In the genomic region with DNA sequence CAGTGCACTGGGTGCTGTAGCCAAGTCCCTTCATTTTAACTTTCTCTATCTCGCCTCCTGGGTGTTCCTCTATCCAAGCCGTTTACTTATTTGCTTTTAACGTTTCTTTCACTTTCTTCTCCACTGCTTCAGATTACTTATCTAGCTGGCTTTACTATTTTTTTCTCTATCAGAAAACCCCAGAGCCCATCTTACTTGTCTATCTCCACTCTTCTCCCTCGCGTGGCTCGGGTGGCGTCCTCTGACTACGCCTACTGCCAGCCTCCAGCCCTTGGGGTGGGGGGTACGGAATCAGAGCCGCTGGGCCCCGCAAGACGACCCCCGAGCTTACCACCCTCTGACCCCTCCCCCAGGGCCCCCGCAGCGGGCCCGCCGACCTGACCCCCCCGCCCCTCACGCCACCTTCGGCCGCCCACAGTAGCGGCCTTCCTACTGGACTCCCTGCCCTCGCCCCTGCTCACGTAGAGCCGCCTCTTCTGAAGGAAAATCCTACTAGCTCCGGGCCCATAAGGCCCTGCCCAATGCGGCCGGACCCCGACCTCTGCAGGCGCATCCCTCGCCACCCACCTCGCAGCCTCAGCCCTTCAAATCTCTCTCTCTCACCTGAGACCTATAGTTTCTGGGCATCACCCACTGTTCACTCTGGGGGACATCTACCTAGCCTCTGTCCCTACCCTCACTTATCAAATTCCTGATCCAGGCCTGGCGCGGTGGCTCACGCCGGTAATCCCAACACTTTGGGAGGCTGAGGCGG, we compare ENCODE assay signal across 9 cellular contexts. TPM values are rescaled to one million over a fixed set of nuclear protein-coding genes. Genes with fewer than 3 reads are reported as not detected.
A peak's percentile ranks its signal among the peaks of the same experiment; 100 is the strongest.
DNase-seq lines count a peak whose midpoint lies in the region; ATAC-seq lines count a peak whose summit lies in the region.
"Had no signal": no experiment of that assay in that cellular context is flagged by ENCODE, and none has a peak within 500 bp of the region (broad histone marks: within the 10 kb centered on the region; RNA-seq: fewer than 3 reads in every experiment).

No MANE protein-coding gene starts in this region.

- peak overlapping the region; percentile 70 to 94 (median 84) for H3K4me3 ChIP-seq in subcutaneous abdominal adipose tissue (ENCODE audit: low read depth in 1 of 5, low read length in 5 of 5)

- peak; percentile 8 for DNase-seq in NCI-H2227 treated with DMSO at 0.1 percent for 48 hours (lab: John Stamatoyannopoulos, UW)
- no peak for DNase-seq in NCI-H2227 (lab: John Stamatoyannopoulos, UW; ENCODE audit: unreplicated experiment)
- DNase-seq in iPS-NIHi7 (ENCODE audit: extremely low spot score): peak; percentile 49
- no peak for DNase-seq in DMS153 treated with DMSO at 0.1 percent for 48 hours (lab: John Stamatoyannopoulos, UW; ENCODE audit: unreplicated experiment)
- no peak for DNase-seq in posterior cingulate gyrus
- DNase-seq in activated CD4-positive, CD25-positive, alpha-beta regulatory T cell (lab: John Stamatoyannopoulos, UW): no peak

- no peaks in the 10 kb centered on the region for H3K9me3 ChIP-seq in subcutaneous abdominal adipose tissue (ENCODE audit: control insufficient read depth in 5 of 5, low read length in 5 of 5)

- H3K27ac ChIP-seq in subcutaneous abdominal adipose tissue (ENCODE audit: low read depth, low read length): peak overlapping the region; percentile 91
- H3K27ac ChIP-seq: C4-2B had no signal

- peaks cover 16% of the 10 kb centered on the region for H3K4me1 Mint-ChIP-seq in activated T-helper 17 cell treated with anti-CD3 and anti-CD28 coated beads, Interleukin-2, amount 50 U/mL, for 72 hours

- intact Hi-C loops in posterior cingulate gyrus (cut with DNase I): no loop called here

- no peaks in the 10 kb centered on the region for H3K27me3 ChIP-seq in subcutaneous abdominal adipose tissue (ENCODE audit: control insufficient read depth in 5 of 5, insufficient read depth in 4 of 5, low read length in 5 of 5)

- H3K4me1 ChIP-seq in subcutaneous abdominal adipose tissue (ENCODE audit: control insufficient read depth in 5 of 5, insufficient read depth in 5 of 5, low read length in 5 of 5): peaks cover 14 to 44% (median 38%) of the 10 kb centered on the region in 5 donors

- H3K4me3 Mint-ChIP-seq in activated T-helper 17 cell treated with anti-CD3 and anti-CD28 coated beads, Interleukin-2, amount 50 U/mL, for 72 hours: peak overlapping the region; percentile 89

- H3K36me3 Mint-ChIP-seq in activated T-helper 17 cell treated with anti-CD3 and anti-CD28 coated beads, Interleukin-2, amount 50 U/mL, for 72 hours (ENCODE audit: low read depth): no peaks in the 10 kb centered on the region

- H3K36me3 ChIP-seq in subcutaneous abdominal adipose tissue (ENCODE audit: control insufficient read depth in 5 of 5, insufficient read depth in 5 of 5, low read length in 5 of 5): peaks cover 0 to 5% (median 3%) of the 10 kb centered on the region in 5 donors

- peak overlapping the region; percentile 8 to 82 (median 82) for H3K9ac ChIP-seq in subcutaneous abdominal adipose tissue (ENCODE audit: low read length in 5 of 5)

- peak overlapping the region; percentile 86 for H3K27ac Mint-ChIP-seq in activated T-helper 17 cell treated with anti-CD3 and anti-CD28 coated beads, Interleukin-2, amount 50 U/mL, for 72 hours

- H3K27me3 Mint-ChIP-seq in activated T-helper 17 cell treated with anti-CD3 and anti-CD28 coated beads, Interleukin-2, amount 50 U/mL, for 72 hours: no peaks in the 10 kb centered on the region

- no peaks in the 10 kb centered on the region for H3K9me3 Mint-ChIP-seq in activated T-helper 17 cell treated with anti-CD3 and anti-CD28 coated beads, Interleukin-2, amount 50 U/mL, for 72 hours

- no peak for ATAC-seq in activated T-helper 17 cell treated with anti-CD3 and anti-CD28 coated beads, Interleukin-2, amount 50 U/mL, for 72 hours (replicated peaks)

RNA-seq across cellular contexts. Expression of a gene that starts 1.0 kb away (rescaled TPM):
- 10 to 100 TPM; 34.6 to 47.0 TPM for total RNA-seq in activated T-helper 17 cell treated with anti-CD3 and anti-CD28 coated beads, Interleukin-2, amount 50 U/mL, for 72 hours

RNA-seq across cellular contexts. Expression of a gene that starts 10.8 kb away (rescaled TPM):
- under 1 TPM in 1 of 2 donors, not detected in 1; 0.19 TPM for total RNA-seq in activated T-helper 17 cell treated with anti-CD3 and anti-CD28 coated beads, Interleukin-2, amount 50 U/mL, for 72 hours

RNA-seq across cellular contexts. Expression of a gene that starts 25.5 kb away (rescaled TPM):
- 10 to 100 TPM; 15.0 to 19.1 TPM for total RNA-seq in activated T-helper 17 cell treated with anti-CD3 and anti-CD28 coated beads, Interleukin-2, amount 50 U/mL, for 72 hours

RNA-seq across cellular contexts. Expression of a gene that starts 29.8 kb away (rescaled TPM):
- total RNA-seq in activated T-helper 17 cell treated with anti-CD3 and anti-CD28 coated beads, Interleukin-2, amount 50 U/mL, for 72 hours: 1 to 10 TPM; 2.8 to 7.3 TPM

RNA-seq across cellular contexts. Expression of a gene that starts 32.8 kb away (rescaled TPM):
- total RNA-seq in activated T-helper 17 cell treated with anti-CD3 and anti-CD28 coated beads, Interleukin-2, amount 50 U/mL, for 72 hours: 100 to 1,000 TPM; 201 to 217 TPM

Comparison
In these comparisons a context has a peak if more than half of its experiments do, and no peak if none do; other contexts are left out.
1. DNase-seq: peak in NCI-H2227 treated with DMSO at 0.1 percent for 48 hours (single experiment) and iPS-NIHi7 (single experiment); none in NCI-H2227 (single experiment), DMS153 treated with DMSO at 0.1 percent for 48 hours (single experiment), posterior cingulate gyrus (0 of 10) and activated CD4-positive, CD25-positive, alpha-beta regulatory T cell (0 of 4).